In the genomic region with DNA sequence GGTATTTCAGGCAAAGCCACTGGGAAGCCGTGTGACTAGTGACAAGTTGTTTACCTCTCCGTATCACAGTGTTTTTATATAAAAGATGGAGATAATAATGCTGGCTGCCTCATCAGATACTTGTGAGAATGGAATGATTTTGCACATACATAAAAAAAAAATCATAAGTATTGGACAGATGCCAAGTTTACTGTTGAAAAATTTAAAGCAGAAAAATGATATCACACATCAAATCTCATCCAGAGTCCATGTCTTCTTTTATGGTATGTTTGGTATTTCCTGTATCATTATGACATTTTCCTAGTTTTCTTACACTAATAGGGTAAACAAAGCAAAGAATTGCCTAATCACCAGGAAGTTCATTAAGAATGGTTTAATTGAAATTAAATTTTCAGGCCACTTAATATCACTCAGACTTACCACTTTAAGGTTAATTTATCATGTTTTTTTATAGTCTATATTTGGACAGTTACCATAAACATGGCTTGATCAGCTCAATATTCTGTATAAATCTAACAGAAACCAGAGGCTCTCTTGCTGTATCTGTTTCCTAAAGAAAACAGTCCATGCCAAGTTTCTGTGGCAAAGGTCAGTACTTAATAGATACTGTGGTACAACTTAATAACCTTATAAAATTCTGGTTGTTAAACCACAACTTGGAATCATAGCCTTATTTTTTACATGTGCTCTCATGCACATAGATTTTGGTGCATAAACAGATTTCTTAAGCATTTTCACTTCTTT, we compare ENCODE assay signal across 14 cellular contexts.
DNase-seq lines count a peak whose midpoint lies in the region; FAIRE-seq and TF ChIP-seq lines count a peak whose summit lies in the region.
"Had no signal": no experiment of that assay in that cellular context is flagged by ENCODE, and none has a peak within 500 bp of the region (broad histone marks: within the 10 kb centered on the region; RNA-seq: fewer than 3 reads in every experiment).

No MANE protein-coding gene starts in this region.

- no peaks in the 10 kb centered on the region for H3K9me1 ChIP-seq in keratinocyte (ENCODE audit: control insufficient read depth, extremely low read depth, insufficient read depth, low read length)

- H3K36me3 ChIP-seq in keratinocyte (ENCODE audit: control insufficient read depth in 2 of 2, extremely low read depth in 1 of 2, insufficient read depth in 2 of 2, low read length in 2 of 2) = no peaks in the 10 kb centered on the region

- TF ChIP-seq CTCF in cardiac fibroblast (IDR thresholded peaks at IDR 0.05; ENCODE audit: low read depth, low read length) (no peak), keratinocyte (optimal IDR thresholded peaks at IDR 0.05 in 1 of 3, IDR thresholded peaks at IDR 0.05 in 1 of 3, conservative IDR thresholded peaks at IDR 0.05 in 1 of 3; ENCODE audit: extremely low read depth in 1 of 3, insufficient read depth in 2 of 3, low read length in 3 of 3) (no peak)

- no peaks in the 10 kb centered on the region for H3K9me3 ChIP-seq in keratinocyte (ENCODE audit: control insufficient read depth, low read depth, low read length)
- H3K9me3 ChIP-seq: body of pancreas had no signal

- no peak overlapping the region for H2AFZ ChIP-seq in keratinocyte (ENCODE audit: control insufficient read depth, low read length)

- dilution Hi-C loops in keratinocyte (cut with MboI; ENCODE audit: extremely low pct_ligation_motif_present, low sequenced_read_pairs) = no loop called here

- H3K4me3 ChIP-seq in cardiac fibroblast (replicated peaks in 1 of 2; ENCODE audit: low read depth in 2 of 2, low read length in 2 of 2) (no peak overlapping the region), keratinocyte (ENCODE audit: control insufficient read depth in 2 of 3, extremely low read depth in 1 of 3, insufficient read depth in 2 of 3, low read depth in 1 of 3, low read length in 3 of 3) (no peak overlapping the region)
- H3K4me3 ChIP-seq: body of pancreas had no signal

- H3K79me2 ChIP-seq in keratinocyte (ENCODE audit: control insufficient read depth, insufficient read depth, low read length) = no peaks in the 10 kb centered on the region

- peak; percentile 0 for DNase-seq in ACHN
- peak; percentile 75 for DNase-seq in LHCN-M2 (ENCODE audit: low read depth)
- peak; percentile 50 to 67 for DNase-seq in cardiac fibroblast (ENCODE audit: low read depth in 2 of 2)
- DNase-seq in keratinocyte (ENCODE audit: low read depth, low spot score) = no peak
- no peak for DNase-seq in activated CD4-positive, CD25-positive, alpha-beta regulatory T cell treated with anti-CD3 and anti-CD28 coated beads, Interleukin-2, amount 50 U/mL, for 72 hours
- no peak for DNase-seq in MV-4-11 (lab: John Stamatoyannopoulos, UW)
- DNase-seq in head of caudate nucleus = no peak
- no peak for DNase-seq in stimulated activated CD4-positive, alpha-beta T cell treated with anti-CD3 and anti-CD28 coated beads, Interleukin-4, amount 100 ng/mL, for 24 hours
- DNase-seq: activated effector memory CD4-positive, alpha-beta T cell treated with anti-CD3 and anti-CD28 coated beads, Interleukin-2, amount 50 U/mL, for 16 hours; body of pancreas; hypothalamus; NCI-H1092; nephron progenitor cell had no signal

- H3K4me1 ChIP-seq in keratinocyte (ENCODE audit: control insufficient read depth, extremely low read depth, insufficient read depth, low read length) = peaks cover 25% of the 10 kb centered on the region
- H3K4me1 ChIP-seq: body of pancreas had no signal

- intact Hi-C loops in head of caudate nucleus (cut with DNase I) = no loop called here

- peak; percentile 23 for FAIRE-seq in keratinocyte (lab: Jason Lieb, UNC)

- in situ Hi-C loops in ACHN (cut with HindIII; ENCODE audit: low pct_ligation_motif_present, low pct_unique_long_range_greater_than_20kb, low sequenced_read_pairs) = no loop called here

- no peaks in the 10 kb centered on the region for H3K27me3 ChIP-seq in keratinocyte (ENCODE audit: control insufficient read depth, extremely low read depth, insufficient read depth, low read length)
- H3K27me3 ChIP-seq: body of pancreas had no signal

- H3K4me2 ChIP-seq in keratinocyte (ENCODE audit: control insufficient read depth, extremely low read depth, insufficient read depth, low read depth, low read length) = peak overlapping the region; percentile 40

- H3K9ac ChIP-seq in keratinocyte (ENCODE audit: control insufficient read depth, extremely low read depth, insufficient read depth, low read length) = no peak overlapping the region

- no peaks in the 10 kb centered on the region for H4K20me1 ChIP-seq in keratinocyte (ENCODE audit: control insufficient read depth, extremely low read depth, insufficient read depth, low read length)

- H3K27ac ChIP-seq in keratinocyte (ENCODE audit: control insufficient read depth, insufficient read depth, low read length) = no peak overlapping the region
- H3K27ac ChIP-seq: body of pancreas, VCaP had no signal

Comparison
In these comparisons a context has a peak if more than half of its experiments do, and no peak if none do; other contexts are left out.
1. DNase-seq: peak in ACHN (single experiment), LHCN-M2 (single experiment) and cardiac fibroblast (2 of 2); none in keratinocyte (single experiment), activated CD4-positive, CD25-positive, alpha-beta regulatory T cell treated with anti-CD3 and anti-CD28 coated beads, Interleukin-2, amount 50 U/mL, for 72 hours (single experiment), MV-4-11 (single experiment), head of caudate nucleus (0 of 42) and stimulated activated CD4-positive, alpha-beta T cell treated with anti-CD3 and anti-CD28 coated beads, Interleukin-4, amount 100 ng/mL, for 24 hours (single experiment).